Comparison of ENCODE assay signal across 1 cellular context in the genomic region with DNA sequence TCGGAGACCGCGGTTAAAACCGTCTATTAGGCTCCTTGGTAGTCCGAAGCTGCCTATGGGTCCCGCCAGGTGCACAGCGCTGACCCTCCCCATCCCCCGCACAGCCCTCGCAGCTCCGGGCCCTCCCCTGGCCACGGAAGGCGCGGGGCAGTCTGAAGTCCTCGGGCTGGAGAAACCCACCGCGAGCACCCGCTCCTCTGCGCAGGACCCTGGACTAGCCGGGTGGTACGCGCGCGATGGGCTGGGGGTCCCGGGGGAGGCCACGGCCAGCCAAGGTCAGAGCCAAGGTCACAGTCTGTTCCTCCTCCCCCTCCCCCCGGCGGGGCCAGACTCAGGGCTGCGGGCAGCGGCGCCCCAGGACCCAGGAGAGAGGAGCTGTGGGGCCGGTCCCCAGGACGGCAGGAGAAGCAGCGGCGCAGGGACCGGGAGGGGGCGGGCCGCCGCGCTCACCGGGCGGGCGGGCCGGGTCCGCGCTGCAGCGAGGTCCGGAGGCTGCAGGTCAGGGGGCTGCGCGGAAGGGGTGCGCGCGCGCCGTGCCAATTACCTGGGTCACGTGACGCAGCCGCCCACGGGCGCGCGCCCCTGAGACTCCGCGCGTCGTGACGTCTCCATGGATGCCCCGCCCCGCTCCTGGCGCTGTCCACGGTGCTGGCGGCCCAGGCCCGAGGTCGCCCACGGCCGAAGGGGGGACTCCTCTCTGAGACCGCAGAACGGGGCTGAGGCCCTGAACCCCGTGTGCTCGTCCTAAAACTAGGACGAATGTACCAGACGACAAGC.
TF ChIP-seq lines count a peak whose summit lies in the region.

OGDHL (minus strand) TSS at position 535 of the 777 bp plus-strand sequence. CDS start 3,731 bp downstream, outside the sequence.

TF ChIP-seq in HepG2, 621 proteins besides CTCF, POLR2A, EP300 and RAD21 (continued from another document and continues in another):
- TF ChIP-seq ZMYM3 (CRISPR knock-in tag; IDR thresholded peaks at IDR 0.05) (no peak), AKAP8 (CRISPR knock-in tag; IDR thresholded peaks at IDR 0.05) (peak; percentile 76), ZNF451 (CRISPR knock-in tag; IDR thresholded peaks at IDR 0.05) (peak; percentile 94), CBX1 (IDR thresholded peaks at IDR 0.05; ENCODE audit: low read depth) (no peak), ZNF646 (CRISPR knock-in tag; IDR thresholded peaks at IDR 0.05) (peak; percentile 44; the same call in 1 of the 2 replicates), RCOR2 (CRISPR knock-in tag; IDR thresholded peaks at IDR 0.05) (no peak), ZNF230 (CRISPR knock-in tag; IDR thresholded peaks at IDR 0.05) (peak; percentile 73; the same call in 1 of the 2 replicates), MAF1 (CRISPR knock-in tag; IDR thresholded peaks at IDR 0.05; ENCODE audit: borderline replicate concordance) (peak; percentile 81; the same call in 1 of the 2 replicates), FOXJ3 (CRISPR knock-in tag; IDR thresholded peaks at IDR 0.05; ENCODE audit: borderline replicate concordance) (no peak), GLI4 (CRISPR knock-in tag; IDR thresholded peaks at IDR 0.05; ENCODE audit: borderline replicate concordance) (0 out of 2 replicates have a peak, but pooled peaks have one; percentile 59), ZNF598 (CRISPR knock-in tag; IDR thresholded peaks at IDR 0.05; ENCODE audit: borderline replicate concordance) (peak; percentile 96), ZNF784 (CRISPR knock-in tag; IDR thresholded peaks at IDR 0.05; ENCODE audit: borderline replicate concordance) (peak; percentile 68; the same call in 1 of the 2 replicates), ZNF180 (CRISPR knock-in tag; IDR thresholded peaks at IDR 0.05; ENCODE audit: borderline replicate concordance, low read depth) (peak; percentile 30; the same call in 1 of the 2 replicates), ATF1 (CRISPR knock-in tag; IDR thresholded peaks at IDR 0.05) (no peak), SCMH1 (CRISPR knock-in tag; IDR thresholded peaks at IDR 0.05; ENCODE audit: borderline replicate concordance) (no peak), IRF2 (CRISPR knock-in tag; IDR thresholded peaks at IDR 0.05) (peak; percentile 83; the same call in 1 of the 2 replicates), ZBTB33 (CRISPR knock-in tag; IDR thresholded peaks at IDR 0.05) (peak; percentile 31; the same call in 1 of the 2 replicates), PAWR (CRISPR knock-in tag; IDR thresholded peaks at IDR 0.05; ENCODE audit: borderline replicate concordance) (no peak), U2AF1 (optimal IDR thresholded peaks at IDR 0.05; ENCODE audit: low read depth, low read length) (no peak), SOX5 (CRISPR knock-in tag; IDR thresholded peaks at IDR 0.05; ENCODE audit: borderline replicate concordance) (peak; percentile 60; the same call in 1 of the 2 replicates), ZNF788 (CRISPR knock-in tag; IDR thresholded peaks at IDR 0.05; ENCODE audit: borderline replicate concordance) (peak; percentile 91), ZSCAN29 (CRISPR knock-in tag; conservative IDR thresholded peaks at IDR 0.05) (no peak), SMARCC2 (IDR thresholded peaks at IDR 0.05) (no peak), ZBTB42 (CRISPR knock-in tag; IDR thresholded peaks at IDR 0.05) (peak; percentile 76; the same call in 1 of the 2 replicates), FOXA1 (IDR thresholded peaks at IDR 0.05) (no peak), FOXA1 (CRISPR knock-in tag; IDR thresholded peaks at IDR 0.05) (0 out of 2 replicates have a peak, but pooled peaks have one; percentile 30), ZNF350 (CRISPR knock-in tag; IDR thresholded peaks at IDR 0.05; ENCODE audit: borderline replicate concordance, low read depth) (peak; percentile 63; the same call in 1 of the 2 replicates), CHD2 (IDR thresholded peaks at IDR 0.05; ENCODE audit: low read depth, low read length) (no peak), RELA (CRISPR knock-in tag; IDR thresholded peaks at IDR 0.05) (no peak), HIVEP1 (CRISPR knock-in tag; IDR thresholded peaks at IDR 0.05) (peak; percentile 67), ZNF264 (CRISPR knock-in tag; IDR thresholded peaks at IDR 0.05) (peak; percentile 80; the same call in 1 of the 2 replicates), PREB (CRISPR knock-in tag; IDR thresholded peaks at IDR 0.05) (no peak), ZNF160 (CRISPR knock-in tag; IDR thresholded peaks at IDR 0.05) (peak; percentile 96), PITX1 (CRISPR knock-in tag; IDR thresholded peaks at IDR 0.05) (peak; percentile 60; the same call in 1 of the 2 replicates), GATAD1 (CRISPR knock-in tag; IDR thresholded peaks at IDR 0.05) (peak; percentile 82)
- TF ChIP-seq, protein P1, sequence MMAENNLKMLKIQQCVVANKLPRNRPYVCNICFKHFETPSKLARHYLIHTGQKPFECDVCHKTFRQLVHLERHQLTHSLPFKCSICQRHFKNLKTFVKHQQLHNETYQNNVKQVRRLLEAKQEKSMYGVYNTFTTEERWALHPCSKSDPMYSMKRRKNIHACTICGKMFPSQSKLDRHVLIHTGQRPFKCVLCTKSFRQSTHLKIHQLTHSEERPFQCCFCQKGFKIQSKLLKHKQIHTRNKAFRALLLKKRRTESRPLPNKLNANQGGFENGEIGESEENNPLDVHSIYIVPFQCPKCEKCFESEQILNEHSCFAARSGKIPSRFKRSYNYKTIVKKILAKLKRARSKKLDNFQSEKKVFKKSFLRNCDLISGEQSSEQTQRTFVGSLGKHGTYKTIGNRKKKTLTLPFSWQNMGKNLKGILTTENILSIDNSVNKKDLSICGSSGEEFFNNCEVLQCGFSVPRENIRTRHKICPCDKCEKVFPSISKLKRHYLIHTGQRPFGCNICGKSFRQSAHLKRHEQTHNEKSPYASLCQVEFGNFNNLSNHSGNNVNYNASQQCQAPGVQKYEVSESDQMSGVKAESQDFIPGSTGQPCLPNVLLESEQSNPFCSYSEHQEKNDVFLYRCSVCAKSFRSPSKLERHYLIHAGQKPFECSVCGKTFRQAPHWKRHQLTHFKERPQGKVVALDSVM (CRISPR knock-in tag; IDR thresholded peaks at IDR 0.05), result peak; percentile 68
- TF ChIP-seq, protein P2, sequence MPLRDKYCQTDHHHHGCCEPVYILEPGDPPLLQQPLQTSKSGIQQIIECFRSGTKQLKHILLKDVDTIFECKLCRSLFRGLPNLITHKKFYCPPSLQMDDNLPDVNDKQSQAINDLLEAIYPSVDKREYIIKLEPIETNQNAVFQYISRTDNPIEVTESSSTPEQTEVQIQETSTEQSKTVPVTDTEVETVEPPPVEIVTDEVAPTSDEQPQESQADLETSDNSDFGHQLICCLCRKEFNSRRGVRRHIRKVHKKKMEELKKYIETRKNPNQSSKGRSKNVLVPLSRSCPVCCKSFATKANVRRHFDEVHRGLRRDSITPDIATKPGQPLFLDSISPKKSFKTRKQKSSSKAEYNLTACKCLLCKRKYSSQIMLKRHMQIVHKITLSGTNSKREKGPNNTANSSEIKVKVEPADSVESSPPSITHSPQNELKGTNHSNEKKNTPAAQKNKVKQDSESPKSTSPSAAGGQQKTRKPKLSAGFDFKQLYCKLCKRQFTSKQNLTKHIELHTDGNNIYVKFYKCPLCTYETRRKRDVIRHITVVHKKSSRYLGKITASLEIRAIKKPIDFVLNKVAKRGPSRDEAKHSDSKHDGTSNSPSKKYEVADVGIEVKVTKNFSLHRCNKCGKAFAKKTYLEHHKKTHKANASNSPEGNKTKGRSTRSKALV (CRISPR knock-in tag; IDR thresholded peaks at IDR 0.05), result peak; percentile 78; the same call in 1 of the 2 replicates
- TF ChIP-seq, protein P3, sequence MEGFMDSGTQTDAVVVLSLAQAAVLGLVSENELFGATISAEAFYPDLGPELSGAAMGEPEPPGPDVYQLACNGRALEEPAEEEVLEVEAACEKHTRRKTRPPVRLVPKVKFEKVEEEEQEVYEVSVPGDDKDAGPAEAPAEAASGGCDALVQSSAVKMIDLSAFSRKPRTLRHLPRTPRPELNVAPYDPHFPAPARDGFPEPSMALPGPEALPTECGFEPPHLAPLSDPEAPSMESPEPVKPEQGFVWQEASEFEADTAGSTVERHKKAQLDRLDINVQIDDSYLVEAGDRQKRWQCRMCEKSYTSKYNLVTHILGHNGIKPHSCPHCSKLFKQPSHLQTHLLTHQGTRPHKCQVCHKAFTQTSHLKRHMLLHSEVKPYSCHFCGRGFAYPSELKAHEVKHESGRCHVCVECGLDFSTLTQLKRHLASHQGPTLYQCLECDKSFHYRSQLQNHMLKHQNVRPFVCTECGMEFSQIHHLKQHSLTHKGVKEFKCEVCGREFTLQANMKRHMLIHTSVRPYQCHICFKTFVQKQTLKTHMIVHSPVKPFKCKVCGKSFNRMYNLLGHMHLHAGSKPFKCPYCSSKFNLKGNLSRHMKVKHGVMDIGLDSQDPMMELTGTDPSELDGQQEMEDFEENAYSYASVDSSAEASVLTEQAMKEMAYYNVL (CRISPR knock-in tag; IDR thresholded peaks at IDR 0.05; ENCODE audit: borderline replicate concordance), result peak; percentile 81; the same call in 1 of the 2 replicates
- TF ChIP-seq, protein P4, sequence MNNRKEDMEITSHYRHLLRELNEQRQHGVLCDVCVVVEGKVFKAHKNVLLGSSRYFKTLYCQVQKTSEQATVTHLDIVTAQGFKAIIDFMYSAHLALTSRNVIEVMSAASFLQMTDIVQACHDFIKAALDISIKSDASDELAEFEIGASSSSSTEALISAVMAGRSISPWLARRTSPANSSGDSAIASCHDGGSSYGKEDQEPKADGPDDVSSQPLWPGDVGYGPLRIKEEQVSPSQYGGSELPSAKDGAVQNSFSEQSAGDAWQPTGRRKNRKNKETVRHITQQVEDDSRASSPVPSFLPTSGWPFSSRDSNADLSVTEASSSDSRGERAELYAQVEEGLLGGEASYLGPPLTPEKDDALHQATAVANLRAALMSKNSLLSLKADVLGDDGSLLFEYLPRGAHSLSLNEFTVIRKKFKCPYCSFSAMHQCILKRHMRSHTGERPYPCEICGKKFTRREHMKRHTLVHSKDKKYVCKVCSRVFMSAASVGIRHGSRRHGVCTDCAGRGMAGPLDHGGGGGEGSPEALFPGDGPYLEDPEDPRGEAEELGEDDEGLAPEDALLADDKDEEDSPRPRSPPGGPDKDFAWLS (CRISPR knock-in tag; IDR thresholded peaks at IDR 0.05; ENCODE audit: borderline replicate concordance), result no peak
